In the genomic region with DNA sequence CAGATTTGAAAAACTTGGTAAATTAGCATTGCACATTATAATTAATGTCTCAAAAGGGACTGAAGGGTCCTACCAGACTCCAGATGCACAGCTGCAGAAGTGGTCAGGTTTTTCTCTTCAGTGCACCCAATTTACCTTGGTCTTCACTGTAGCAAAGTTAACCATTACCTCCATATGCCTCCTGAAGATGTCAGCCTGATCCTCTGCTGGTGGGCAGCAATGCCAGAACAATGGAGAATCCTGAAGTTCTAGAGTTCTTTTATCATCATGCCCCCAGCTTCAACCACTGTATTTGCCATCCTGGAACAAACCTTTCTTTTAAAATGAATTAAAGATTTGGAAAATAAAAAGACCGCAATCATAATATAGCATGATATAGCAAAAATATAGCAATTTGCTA, we compare ENCODE assay signal across 24 cellular contexts.
"Had no signal": no experiment of that assay in that cellular context is flagged by ENCODE, and none has a peak within 500 bp of the region (broad histone marks: within the 10 kb centered on the region; RNA-seq: fewer than 3 reads in every experiment).

No MANE protein-coding gene starts in this region.

- H3K27me3 ChIP-seq: SJCRH30 had no signal

- H3K4me1 ChIP-seq: SJCRH30 had no signal

- DNase-seq: activated CD4-positive, alpha-beta memory T cell treated with anti-CD3 and anti-CD28 coated beads, Interleukin-2, amount 10 ng/mL, durations not matched to agents 7 days and 5 days; activated CD4-positive, alpha-beta T cell treated with anti-CD3 and anti-CD28 coated beads for 1 hour; activated CD4-positive, alpha-beta T cell treated with anti-CD3 and anti-CD28 coated beads for 48 hours; activated CD4-positive, CD25-positive, alpha-beta regulatory T cell; activated CD8-positive, alpha-beta memory T cell treated with anti-CD3 and anti-CD28 coated beads for 24 hours; activated CD8-positive, alpha-beta memory T cell treated with anti-CD3 and anti-CD28 coated beads, Interleukin-2, amount 10 ng/mL, durations not matched to agents 7 days and 5 days; activated CD8-positive, alpha-beta memory T cell treated with anti-CD3 and anti-CD28 coated beads, Interleukin-2, amount 50 U/mL, for 48 hours; activated effector memory CD4-positive, alpha-beta T cell treated with Interleukin-2 at 50 U/mL for 16 hours; activated naive CD4-positive, alpha-beta T cell treated with anti-CD3 and anti-CD28 coated beads, Interleukin-2, amount 10 ng/mL, durations not matched to agents 7 days and 5 days; activated naive CD8-positive, alpha-beta T cell treated with anti-CD3 and anti-CD28 coated beads, Interleukin-2, amount 50 U/mL, for 24 hours; activated T-cell treated with anti-CD3 and anti-CD28 coated beads, Interleukin-2, amount 50 U/mL, for 48 hours; anterior cingulate cortex; caudate nucleus; cerebellar nuclear complex; cortex of kidney; NCI-H1694; NCI-H2171 treated with DMSO at 0.1 percent for 48 hours; NCI-H526; OCI-M1; Right ventricle myocardium superior; SJCRH30; T1000; WERI-Rb-1 had no signal

- ATAC-seq: activated CD8-positive, alpha-beta memory T cell treated with anti-CD3 and anti-CD28 coated beads, Interleukin-2, amount 10 ng/mL, durations not matched to agents 7 days and 5 days; activated naive CD8-positive, alpha-beta T cell treated with anti-CD3 and anti-CD28 coated beads, Interleukin-2, amount 50 U/mL, for 24 hours had no signal

- H3K36me3 ChIP-seq: SJCRH30, WERI-Rb-1 had no signal

- H3K27ac ChIP-seq: SJCRH30, SK-N-MC, WERI-Rb-1 had no signal

- H3K4me3 ChIP-seq: SJCRH30, SK-N-MC had no signal

- H3K9me3 ChIP-seq: SJCRH30 had no signal
